Comparison of ENCODE assay signal across 8 cellular contexts in genomic region chr1:1012736-1013104, GRCh38. TPM values are rescaled to one million over a fixed set of nuclear protein-coding genes. Genes with fewer than 3 reads are reported as not detected.
DNase-seq lines count a peak whose midpoint lies in the region; ATAC-seq and TF ChIP-seq lines count a peak whose summit lies in the region.
"Not testable (repeated sequence)": the region's sequence is repeated elsewhere in the genome, so short reads cannot be mapped to it uniquely, and the experiment has no call there.

No MANE protein-coding gene starts in this region.

- peak overlapping the region; percentile 90 to 99 (median 98) for H3K27ac Mint-ChIP-seq in CD4-positive, alpha-beta memory T cell
- H3K27ac Mint-ChIP-seq in osteocyte (ENCODE audit: unreplicated experiment): peak overlapping the region; percentile 94

- H3K4me3 ChIP-seq in CD4-positive, alpha-beta memory T cell (ENCODE audit: low read length in 2 of 2): peak overlapping the region; percentile 54 to 88
- peak overlapping the region; percentile 26 for H3K4me3 ChIP-seq in SU-DHL-6 (ENCODE audit: insufficient read depth, low read length, poor library complexity, severe bottlenecking)
- peak overlapping the region; percentile 67 to 76 for H3K4me3 ChIP-seq in ascending aorta
- peak overlapping the region; percentile 57 to 65 for H3K4me3 ChIP-seq in tibial artery

- POLR2A ChIA-PET in CD4-positive, alpha-beta memory T cell (lab: Charles Lee; ENCODE audit: partially characterized antibody): interaction anchor here (0.9 to 2.8 kb wide), 9 partner anchors 8 to 363 kb away, joined by 3 to 16 read pairs (median 9); partner anchors contain the start of genes AURKAIP1, NOC2L and PLEKHN1

- not testable (repeated sequence) for H2AFZ ChIP-seq in SU-DHL-6 (ENCODE audit: low read depth, low read length, severe bottlenecking)

- H3K27me3 ChIP-seq in CD4-positive, alpha-beta memory T cell (ENCODE audit: insufficient read depth, low read length); SU-DHL-6 (ENCODE audit: low read length); ascending aorta; tibial artery: not testable (repeated sequence)

- not testable (repeated sequence) for H3K9me3 Mint-ChIP-seq in CD4-positive, alpha-beta memory T cell; osteocyte (ENCODE audit: unreplicated experiment)

- not testable (repeated sequence) for H3K9me3 ChIP-seq in CD4-positive, alpha-beta memory T cell (ENCODE audit: control insufficient read depth in 1 of 2, low read length in 2 of 2); SU-DHL-6 (ENCODE audit: insufficient read depth, low read length); ascending aorta; tibial artery

- peak; percentile 4 for ATAC-seq in HG03280 (IDR thresholded peaks at IDR 0.05; ENCODE audit: unreplicated experiment)
- peak; percentile 9 for ATAC-seq in left lobe of liver

- peaks cover 14 to 33% (median 25%) of the 10 kb centered on the region in 4 donors for H3K4me1 Mint-ChIP-seq in CD4-positive, alpha-beta memory T cell
- H3K4me1 Mint-ChIP-seq in osteocyte (ENCODE audit: unreplicated experiment): peaks cover 24% of the 10 kb centered on the region

- H3K27me3 Mint-ChIP-seq in CD4-positive, alpha-beta memory T cell: peaks cover 2 to 16% of the 10 kb centered on the region in 2 donors
- H3K27me3 Mint-ChIP-seq in osteocyte (ENCODE audit: unreplicated experiment): not testable (repeated sequence)

- TF ChIP-seq CTCF in SU-DHL-6 (IDR thresholded peaks at IDR 0.05; ENCODE audit: insufficient read depth, low read length, poor library complexity, severe bottlenecking); ascending aorta (IDR thresholded peaks at IDR 0.05); osteocyte (IDR thresholded peaks at IDR 0.05); tibial artery (IDR thresholded peaks at IDR 0.05): not testable (repeated sequence)

- peak overlapping the region; percentile 96 to 100 (median 98) for H3K4me3 Mint-ChIP-seq in CD4-positive, alpha-beta memory T cell
- peak overlapping the region; percentile 82 for H3K4me3 Mint-ChIP-seq in osteocyte (ENCODE audit: unreplicated experiment)

- not testable (repeated sequence) for H3K79me2 ChIP-seq in SU-DHL-6 (ENCODE audit: insufficient read depth, low read length)

- peaks cover 16% of the 10 kb centered on the region for H3K4me1 ChIP-seq in CD4-positive, alpha-beta memory T cell (ENCODE audit: insufficient read depth, low read length)
- H3K4me1 ChIP-seq in ascending aorta: peaks cover 8 to 10% of the 10 kb centered on the region in 2 donors
- peaks cover 0 to 21% (median 15%) of the 10 kb centered on the region in 4 donors for H3K4me1 ChIP-seq in tibial artery

- peak overlapping the region; percentile 60 for H3K4me2 ChIP-seq in SU-DHL-6 (ENCODE audit: low read depth, low read length, poor library complexity, severe bottlenecking)

- peak overlapping the region; percentile 33; the same call in 1 of the 2 replicates for H3K9ac ChIP-seq in SU-DHL-6 (ENCODE audit: low read length)

- not testable (repeated sequence) for H3K36me3 Mint-ChIP-seq in CD4-positive, alpha-beta memory T cell; osteocyte (ENCODE audit: unreplicated experiment)

- not testable (repeated sequence) for H4K20me1 ChIP-seq in SU-DHL-6 (ENCODE audit: low read depth, low read length)

- intact Hi-C loops in CD4-positive, alpha-beta memory T cell (cut with micrococcal nuclease): loop anchor here (1.0 to 2.0 kb wide), 3 partner anchors 10 to 104 kb away; partner anchors contain the start of genes C1orf159 and NOC2L
- intact Hi-C loops in ascending aorta (cut with DNase I); tibial artery (cut with DNase I; ENCODE audit: low total_unique reads): not testable (repeated sequence)

- not testable (repeated sequence) for H3K9me2 ChIP-seq in SU-DHL-6 (replicated peaks; ENCODE audit: insufficient read depth, low read length)

- H3K36me3 ChIP-seq in CD4-positive, alpha-beta memory T cell (ENCODE audit: insufficient read depth, low read length); SU-DHL-6 (ENCODE audit: low read length); ascending aorta; tibial artery: not testable (repeated sequence)

- CTCF ChIA-PET in CD4-positive, alpha-beta memory T cell (lab: Charles Lee; ENCODE audit: partially characterized antibody): interaction anchor here (1.1 to 4.2 kb wide), 3 partner anchors 10 to 51 kb away, joined by 5 to 35 read pairs (median 8); partner anchors contain the start of gene HES4

- DNase-seq in CD4-positive, alpha-beta memory T cell; ascending aorta (ENCODE audit: low spot score in 2 of 2); epithelial cell of prostate (ENCODE audit: low read depth, low spot score); left lobe of liver (ENCODE audit: low spot score); osteocyte (ENCODE audit: extremely low spot score, unreplicated experiment); tibial artery: not testable (repeated sequence)

- peak overlapping the region; percentile 88 for H3K27ac ChIP-seq in CD4-positive, alpha-beta memory T cell (ENCODE audit: low read depth, low read length)
- H3K27ac ChIP-seq in SU-DHL-6 (ENCODE audit: low read depth, low read length): not testable (repeated sequence)
- H3K27ac ChIP-seq in ascending aorta (peak overlapping the region; percentile 75 to 83), epithelial cell of prostate (peak overlapping the region; percentile 46), tibial artery (peak overlapping the region; percentile 72 to 85)

- H3F3A ChIP-seq in SU-DHL-6 (ENCODE audit: insufficient read depth): not testable (repeated sequence)

RNA-seq across cellular contexts. Expression of gene ISG15, which starts 0.6 kb away (rescaled TPM):
- total RNA-seq in CD4-positive, alpha-beta memory T cell: 10 to 100 TPM; 31.6 to 33.2 TPM
- 100 to 1,000 TPM; 212 to 309 TPM for polyA plus RNA-seq in CD4-positive, alpha-beta memory T cell
- 125 TPM for total RNA-seq in ascending aorta
- 26.3 TPM for total RNA-seq in left lobe of liver
- total RNA-seq in osteocyte: 29.3 and 30.6 TPM in 2 replicates

RNA-seq across cellular contexts. Expression of gene AGRN, which starts 7.2 kb away (rescaled TPM):
- total RNA-seq in CD4-positive, alpha-beta memory T cell: 1 to 10 TPM; 1.2 to 1.4 TPM
- not detected for polyA plus RNA-seq in CD4-positive, alpha-beta memory T cell
- 109 TPM for total RNA-seq in ascending aorta
- total RNA-seq in left lobe of liver: 39.3 TPM
- 175 and 191 TPM in 2 replicates for total RNA-seq in osteocyte

RNA-seq across cellular contexts. Expression of gene HES4, which starts 12.8 kb away (rescaled TPM):
- not detected for total RNA-seq in CD4-positive, alpha-beta memory T cell
- polyA plus RNA-seq in CD4-positive, alpha-beta memory T cell: under 1 TPM in 1 of 2 donors, not detected in 1; 0.36 TPM
- total RNA-seq in ascending aorta (285 TPM), left lobe of liver (3.9 TPM), osteocyte (75.0 and 79.2 TPM in 2 replicates)

RNA-seq across cellular contexts. Expression of gene PERM1, which starts 30.8 kb away (rescaled TPM):
- not detected for total RNA-seq in CD4-positive, alpha-beta memory T cell
- polyA plus RNA-seq in CD4-positive, alpha-beta memory T cell: under 1 TPM in 1 of 2 donors, not detected in 1; 0.16 TPM
- total RNA-seq in ascending aorta (not detected), left lobe of liver (0.83 TPM), osteocyte (0.13 TPM in 1 of 2 replicates, not detected in the other)

RNA-seq across cellular contexts. Expression of gene PLEKHN1, which starts 46.4 kb away (rescaled TPM):
- 1 to 10 TPM; 2.2 to 2.9 TPM for total RNA-seq in CD4-positive, alpha-beta memory T cell
- polyA plus RNA-seq in CD4-positive, alpha-beta memory T cell: under 1 TPM in 1 of 2 donors, not detected in 1; 0.50 TPM
- not detected for total RNA-seq in ascending aorta
- total RNA-seq in left lobe of liver: 0.28 TPM
- total RNA-seq in osteocyte: 0.21 TPM in 2 replicates

Comparison
In these comparisons a context has a peak if more than half of its experiments do, and no peak if none do; other contexts are left out.
1. RNA of gene AGRN, which starts 7.2 kb away (total RNA-seq): 175 to 191 TPM in osteocyte, 109 TPM in ascending aorta (single experiment) and 39.3 TPM in left lobe of liver (single experiment); 1.2 to 1.4 TPM in CD4-positive, alpha-beta memory T cell; every median in the first group is over 10 times any median in the second.
2. RNA of gene HES4, which starts 12.8 kb away (total RNA-seq): 285 TPM in ascending aorta (single experiment) and 75.0 to 79.2 TPM in osteocyte; 3.9 TPM in left lobe of liver (single experiment) and not detected in CD4-positive, alpha-beta memory T cell; every median in the first group is over 10 times any median in the second.
3. Peak in every context shown above with its lines, with median percentiles within 50 percentile points of each other: H3K4me3 ChIP-seq.